11 cellular contexts compared by ENCODE assay signal in genomic region chr14:24965934-24966593, GRCh38.
DNase-seq lines count a peak whose midpoint lies in the region; ATAC-seq and TF ChIP-seq lines count a peak whose summit lies in the region.
"Had no signal": no experiment of that assay in that cellular context is flagged by ENCODE, and none has a peak within 500 bp of the region (broad histone marks: within the 10 kb centered on the region; RNA-seq: fewer than 3 reads in every experiment).

No MANE protein-coding gene starts in this region.

- no peak overlapping the region for H3K4me3 ChIP-seq in Caco-2 (ENCODE audit: low read depth, low read length)
- H3K4me3 ChIP-seq in SJSA1: no peak overlapping the region
- H3K4me3 ChIP-seq in trophoblast cell (ENCODE audit: low read depth, low read length): no peak overlapping the region

- no peaks in the 10 kb centered on the region for H3K27me3 Mint-ChIP-seq in Caco-2 (ENCODE audit: insufficient read depth, unreplicated experiment)

- no peak overlapping the region for H3K4me2 ChIP-seq in trophoblast cell (ENCODE audit: low read length)

- WGBS in trophoblast cell (ENCODE audit: extremely low coverage, insufficient coverage, insufficient read length): no CpG with 5 or more reads among the region's 3 CpGs

- no peak overlapping the region for H2BK5ac ChIP-seq in trophoblast cell (ENCODE audit: low read depth, low read length, poor library complexity)

- H3K18ac ChIP-seq in trophoblast cell (ENCODE audit: low read length): no peak overlapping the region

- no peak overlapping the region for H3K23ac ChIP-seq in trophoblast cell (ENCODE audit: low read length)

- TF ChIP-seq CTCF in Caco-2 (IDR thresholded peaks at IDR 0.05; ENCODE audit: insufficient read depth in 1 of 2, low read depth in 1 of 2, low read length in 1 of 2, severe bottlenecking in 1 of 2, unreplicated experiment in 1 of 2) (no peak), foreskin keratinocyte (conservative IDR thresholded peaks at IDR 0.05) (no peak)

- H3K9me3 Mint-ChIP-seq in Caco-2 (ENCODE audit: unreplicated experiment): no peaks in the 10 kb centered on the region
- H3K9me3 Mint-ChIP-seq: activated CD4-positive, alpha-beta memory T cell treated with anti-CD3 and anti-CD28 coated beads for 36 hours had no signal

- peaks cover 31% of the 10 kb centered on the region for H3K4me1 Mint-ChIP-seq in Caco-2 (ENCODE audit: low read depth, unreplicated experiment)

- no peak overlapping the region for H2BK120ac ChIP-seq in trophoblast cell (ENCODE audit: insufficient read depth, low read length, poor library complexity)

- H4K12ac ChIP-seq in trophoblast cell (ENCODE audit: low read depth, low read length): no peak overlapping the region

- no peak overlapping the region for H3K4ac ChIP-seq in trophoblast cell (ENCODE audit: low read depth, low read length)

- ATAC-seq in foreskin keratinocyte (peak; percentile 35), HG02973 (IDR thresholded peaks at IDR 0.05; ENCODE audit: unreplicated experiment) (no peak)

- H2AK5ac ChIP-seq in trophoblast cell (ENCODE audit: low read length): no peak overlapping the region

- BruUV-seq in Caco-2 (replicated peaks; lab: Mats Ljungman, UMichigan): TSS peak; percentile 53

- POLR2A ChIA-PET in Caco-2 (lab: Charles Lee): interaction anchor here (0.6 kb wide), 1 partner anchor 13 kb away, joined by 3 read pairs; no protein-coding TSS in a partner anchor

- no peaks in the 10 kb centered on the region for H3K79me1 ChIP-seq in trophoblast cell (ENCODE audit: low read length)

- no peaks in the 10 kb centered on the region for H3K79me2 ChIP-seq in trophoblast cell (ENCODE audit: control insufficient read depth, insufficient read depth, low read length, poor library complexity)

- H3K4me3 Mint-ChIP-seq in Caco-2 (ENCODE audit: unreplicated experiment): peak overlapping the region; percentile 40
- H3K4me3 Mint-ChIP-seq: activated CD4-positive, alpha-beta memory T cell treated with anti-CD3 and anti-CD28 coated beads for 36 hours had no signal

- H3K14ac ChIP-seq in trophoblast cell (ENCODE audit: low read length): no peak overlapping the region

- H3K4me1 ChIP-seq in Caco-2: peaks cover 50% of the 10 kb centered on the region
- peaks cover 5% of the 10 kb centered on the region for H3K4me1 ChIP-seq in SJSA1 (replicated peaks)
- no peaks in the 10 kb centered on the region for H3K4me1 ChIP-seq in foreskin keratinocyte
- H3K4me1 ChIP-seq in trophoblast cell (ENCODE audit: control insufficient read depth in 1 of 2, insufficient read depth in 2 of 2, low read length in 2 of 2): peaks cover 0 to 4% of the 10 kb centered on the region in 2 experiments

- no peaks in the 10 kb centered on the region for H3K9me3 ChIP-seq in Caco-2
- no peaks in the 10 kb centered on the region for H3K9me3 ChIP-seq in SJSA1 (replicated peaks)
- H3K9me3 ChIP-seq in trophoblast cell (ENCODE audit: insufficient read depth, low read depth, low read length): no peaks in the 10 kb centered on the region

- peaks cover 14% of the 10 kb centered on the region for H3K36me3 Mint-ChIP-seq in Caco-2 (ENCODE audit: insufficient read depth, unreplicated experiment)
- H3K36me3 Mint-ChIP-seq: activated CD4-positive, alpha-beta memory T cell treated with anti-CD3 and anti-CD28 coated beads for 36 hours had no signal

- no peak overlapping the region for H3K27ac ChIP-seq in SJSA1
- no peak overlapping the region for H3K27ac ChIP-seq in foreskin keratinocyte
- peak overlapping the region; percentile 43 for H3K27ac ChIP-seq in trophoblast cell (ENCODE audit: low read depth, low read length)

- no peak overlapping the region for H2BK12ac ChIP-seq in trophoblast cell (ENCODE audit: low read length)

- H3K27me3 ChIP-seq in Caco-2 (replicated peaks; ENCODE audit: control insufficient read depth, insufficient read depth, low read length) (no peaks in the 10 kb centered on the region), SJSA1 (replicated peaks) (no peaks in the 10 kb centered on the region), foreskin keratinocyte (no peaks in the 10 kb centered on the region), trophoblast cell (ENCODE audit: insufficient read depth, low read length) (no peaks in the 10 kb centered on the region)

- H2AFZ ChIP-seq in trophoblast cell (ENCODE audit: insufficient read depth, low read length, poor library complexity): no peak overlapping the region

- no peak overlapping the region for H4K91ac ChIP-seq in trophoblast cell (ENCODE audit: low read depth, low read length)

- H3K36me3 ChIP-seq in Caco-2 (ENCODE audit: control insufficient read depth, insufficient read depth, low read length) (no peaks in the 10 kb centered on the region), SJSA1 (no peaks in the 10 kb centered on the region), trophoblast cell (ENCODE audit: control insufficient read depth in 1 of 2, insufficient read depth in 2 of 2, low read length in 2 of 2) (no peaks in the 10 kb centered on the region)

- CTCF ChIA-PET in Caco-2 (lab: Charles Lee): interaction anchor here (0.7 kb wide), 1 partner anchor 69 kb away, joined by 3 read pairs; no protein-coding TSS in a partner anchor

- intact Hi-C loops in Caco-2 (cut with micrococcal nuclease; ENCODE audit: unreplicated experiment): loop anchor here (1.0 to 2.0 kb wide), 2 partner anchors 13 to 19 kb away; no protein-coding TSS in a partner anchor

- H3K27ac Mint-ChIP-seq in Caco-2 (ENCODE audit: unreplicated experiment): peak overlapping the region; percentile 90
- H3K27ac Mint-ChIP-seq: activated CD4-positive, alpha-beta memory T cell treated with anti-CD3 and anti-CD28 coated beads for 36 hours had no signal

- peak; percentile 62 for DNase-seq in Caco-2
- DNase-seq in SJSA1 (ENCODE audit: low read depth in 1 of 2, low spot score in 2 of 2): peak; percentile 43 to 59
- DNase-seq in foreskin keratinocyte: no peak
- DNase-seq in trophoblast cell: peak; percentile 30 to 69
- no peak for DNase-seq in activated CD8-positive, alpha-beta memory T cell treated with anti-CD3 and anti-CD28 coated beads, Interleukin-2, amount 50 U/mL, for 4 hours
- no peak for DNase-seq in T1000 (lab: John Stamatoyannopoulos, UW)
- no peak for DNase-seq in SIG-M5 treated with dmso at 0.1 percent for 504 hours (lab: John Stamatoyannopoulos, UW; ENCODE audit: unreplicated experiment)
- DNase-seq: activated CD4-positive, alpha-beta memory T cell treated with anti-CD3 and anti-CD28 coated beads for 36 hours; H7; NCI-H2081 treated with DMSO at 0.1 percent for 48 hours had no signal

- H3K9ac ChIP-seq in trophoblast cell (ENCODE audit: low read length): no peak overlapping the region

- H4K8ac ChIP-seq in trophoblast cell (ENCODE audit: low read depth, low read length): no peak overlapping the region

Comparison
In these comparisons a context has a peak if more than half of its experiments do, and no peak if none do; other contexts are left out.
1. DNase-seq: peak in Caco-2 (2 of 2), SJSA1 (2 of 2) and trophoblast cell (2 of 2); none in foreskin keratinocyte (0 of 2), activated CD8-positive, alpha-beta memory T cell treated with anti-CD3 and anti-CD28 coated beads, Interleukin-2, amount 50 U/mL, for 4 hours (single experiment), T1000 (single experiment) and SIG-M5 treated with dmso at 0.1 percent for 504 hours (single experiment).